Comparison of ENCODE assay signal across 24 cellular contexts in the genomic region with DNA sequence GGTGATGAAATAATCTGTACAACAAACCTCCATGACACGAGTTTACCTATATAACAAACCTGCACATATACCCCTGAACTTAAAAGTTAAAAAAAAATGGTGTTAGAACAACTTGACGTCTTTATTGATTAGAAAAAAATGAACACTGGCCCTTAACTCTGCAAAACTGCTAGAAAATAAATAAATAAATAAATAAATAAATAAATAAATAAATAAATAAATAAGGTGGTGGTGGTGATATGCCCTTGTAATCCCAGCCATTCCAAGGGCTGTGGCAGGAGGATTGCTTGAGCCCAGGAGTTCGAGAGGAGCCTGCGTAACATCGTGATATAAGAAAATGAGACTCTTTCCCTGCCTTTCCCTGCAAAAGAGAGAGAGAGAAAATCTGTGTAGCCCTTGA.
"Had no signal": no experiment of that assay in that cellular context is flagged by ENCODE, and none has a peak within 500 bp of the region (broad histone marks: within the 10 kb centered on the region; RNA-seq: fewer than 3 reads in every experiment).

No MANE protein-coding gene starts in this region.

- DNase-seq: activated CD4-positive, alpha-beta memory T cell treated with anti-CD3 and anti-CD28 coated beads for 36 hours; activated CD4-positive, alpha-beta T cell treated with anti-CD3 and anti-CD28 coated beads, Interleukin-2, amount 50 U/mL, for 1 hour; activated CD8-positive, alpha-beta memory T cell treated with anti-CD3 and anti-CD28 coated beads, Interleukin-2, amount 50 U/mL, for 4 hours; activated gamma-delta T cell treated with Interleukin-2 at 50 U/mL for 16 hours; activated naive CD4-positive, alpha-beta T cell treated with anti-CD3 and anti-CD28 coated beads, Interleukin-2, amount 10 ng/mL, durations not matched to agents 7 days and 5 days; activated naive CD8-positive, alpha-beta T cell treated with anti-CD3 and anti-CD28 coated beads for 36 hours; activated T-cell treated with anti-CD3 and anti-CD28 coated beads, Interleukin-2, amount 50 U/mL, for 4 hours; body of pancreas; NCI-H1105; NCI-H1417 treated with DMSO at 0.1 percent for 48 hours; NCI-H187 treated with DMSO at 0.1 percent for 48 hours; NCI-H2081; NCI-H446 treated with DMSO at 0.1 percent for 48 hours; NCI-H524; SHP77; SJCRH30 had no signal

- H3K9me3 ChIP-seq: ascending aorta, body of pancreas, breast epithelium, SJCRH30 had no signal

- H3K4me3 Mint-ChIP-seq: activated CD4-positive, alpha-beta memory T cell treated with anti-CD3 and anti-CD28 coated beads for 36 hours; activated naive CD4-positive, alpha-beta T cell treated with anti-CD3 and anti-CD28 coated beads, Interleukin-2, amount 10 ng/mL, durations not matched to agents 7 days and 5 days; activated naive CD8-positive, alpha-beta T cell treated with anti-CD3 and anti-CD28 coated beads for 36 hours; activated T-cell treated with anti-CD3 and anti-CD28 coated beads, Interleukin-2, amount 50 U/mL, for 4 hours; activated T-helper 1 cell treated with anti-CD3 and anti-CD28 coated beads, Interleukin-12 subunit alpha, Interleukin-12 subunit beta, Interleukin-2, Interleukin-4 antibody, amounts not matched to agents 30 ng/mL and 10 ng/mL and 1 ng/mL, durations not matched to agents 14 hours and 24 hours and 36 hours; T-helper 1 cell treated with Interleukin-12 subunit alpha and Interleukin-12 subunit beta and Interleukin-4 antibody, amounts not matched to agents 30 μg/mL and 1 μg/mL, for 36 hours; T-helper 2 cell treated with Interferon-gamma antibody and Interleukin-4, amounts not matched to agents 5 μg/mL and 100 μg/mL, for 36 hours had no signal

- H3K27me3 ChIP-seq: ascending aorta, body of pancreas, breast epithelium, SJCRH30 had no signal

- ATAC-seq: body of pancreas, Panc1 had no signal

- H3K36me3 ChIP-seq: breast epithelium had no signal

- H3K27ac ChIP-seq: ascending aorta, body of pancreas, breast epithelium, SJCRH30, SK-N-MC had no signal

- H3K27ac Mint-ChIP-seq: activated naive CD4-positive, alpha-beta T cell treated with anti-CD3 and anti-CD28 coated beads, Interleukin-2, amount 10 ng/mL, durations not matched to agents 7 days and 5 days; activated naive CD8-positive, alpha-beta T cell treated with anti-CD3 and anti-CD28 coated beads for 36 hours; T-helper 1 cell treated with Interleukin-12 subunit alpha and Interleukin-12 subunit beta and Interleukin-4 antibody, amounts not matched to agents 30 μg/mL and 1 μg/mL, for 36 hours; T-helper 2 cell treated with Interferon-gamma antibody and Interleukin-4, amounts not matched to agents 5 μg/mL and 100 μg/mL, for 36 hours had no signal

- H3K4me3 ChIP-seq: ascending aorta, body of pancreas, breast epithelium, SJCRH30, SK-N-MC had no signal

- H3K27me3 Mint-ChIP-seq: activated CD4-positive, alpha-beta memory T cell treated with anti-CD3 and anti-CD28 coated beads for 36 hours; activated naive CD4-positive, alpha-beta T cell treated with anti-CD3 and anti-CD28 coated beads, Interleukin-2, amount 10 ng/mL, durations not matched to agents 7 days and 5 days; activated naive CD8-positive, alpha-beta T cell treated with anti-CD3 and anti-CD28 coated beads for 36 hours had no signal

- FAIRE-seq: TTC549 had no signal

- H3K4me1 ChIP-seq: breast epithelium had no signal
